In genomic region chr22:37848587-37849088, GRCh38 we compare ENCODE assay signal across 8 cellular contexts. TPM values are rescaled to one million over a fixed set of nuclear protein-coding genes. Genes with fewer than 3 reads are reported as not detected.
DNase-seq lines count a peak whose midpoint lies in the region; ATAC-seq, FAIRE-seq and TF ChIP-seq lines count a peak whose summit lies in the region.

No MANE protein-coding gene starts in this region.

- TF ChIP-seq CTCF in A549 (IDR thresholded peaks at IDR 0.05): no peak
- no peak for TF ChIP-seq CTCF in VCaP (conservative IDR thresholded peaks at IDR 0.05)

- CTCF ChIA-PET in A549 (lab: Yijun Ruan, JAX): interaction anchor here (3.0 kb wide), 1 partner anchor 31 kb away, joined by 10 read pairs; no protein-coding TSS in a partner anchor

- H3K18ac ChIP-seq in trophoblast cell (ENCODE audit: low read length): peak overlapping the region; percentile 27

- peak overlapping the region; percentile 50 for H2AK5ac ChIP-seq in trophoblast cell (ENCODE audit: low read length)

- in situ Hi-C loops in GM23248 (cut with MboI): no loop called here

- H4K20me1 ChIP-seq in GM23248 (ENCODE audit: insufficient read depth): no peaks in the 10 kb centered on the region

- peak overlapping the region; percentile 65 for H4K91ac ChIP-seq in trophoblast cell (ENCODE audit: low read depth, low read length)

- H3K79me2 ChIP-seq in GM23248 (ENCODE audit: insufficient read depth) (peaks cover 62% of the 10 kb centered on the region), trophoblast cell (ENCODE audit: control insufficient read depth, insufficient read depth, low read length, poor library complexity) (peaks cover 11% of the 10 kb centered on the region)

- H3K14ac ChIP-seq in trophoblast cell (ENCODE audit: low read length): peak overlapping the region; percentile 65

- H3K9me3 ChIP-seq in A549 (no peaks in the 10 kb centered on the region), GM23248 (ENCODE audit: low read depth) (no peaks in the 10 kb centered on the region), trophoblast cell (ENCODE audit: insufficient read depth, low read depth, low read length) (peaks cover 1% of the 10 kb centered on the region)

- H3K79me1 ChIP-seq in trophoblast cell (ENCODE audit: low read length): peaks cover 14% of the 10 kb centered on the region

- POLR2A ChIA-PET in A549 (lab: Yijun Ruan, JAX): no interaction called here

- H3K27me3 ChIP-seq in GM23248 (replicated peaks; ENCODE audit: insufficient read depth): no peaks in the 10 kb centered on the region
- H3K27me3 ChIP-seq in trophoblast cell (ENCODE audit: insufficient read depth, low read length): no peaks in the 10 kb centered on the region

- H2BK12ac ChIP-seq in trophoblast cell (ENCODE audit: low read length): no peak overlapping the region

- TF ChIP-seq EP300 in A549 (IDR thresholded peaks at IDR 0.05): no peak

- H3K4me1 ChIP-seq in A549: peaks cover 11% of the 10 kb centered on the region; the same call in 2 of the 3 replicates
- peaks cover 11% of the 10 kb centered on the region for H3K4me1 ChIP-seq in GM23248 (ENCODE audit: insufficient read depth)
- peaks cover 6 to 9% of the 10 kb centered on the region in 2 experiments for H3K4me1 ChIP-seq in trophoblast cell (ENCODE audit: control insufficient read depth in 1 of 2, insufficient read depth in 2 of 2, low read length in 2 of 2)

- H3K23ac ChIP-seq in trophoblast cell (ENCODE audit: low read length): no peak overlapping the region

- H3K9me2 ChIP-seq in GM23248 (ENCODE audit: insufficient read depth): no peaks in the 10 kb centered on the region

- H3K4me2 ChIP-seq in A549 (peak overlapping the region; percentile 59), GM23248 (ENCODE audit: unreplicated experiment) (peak overlapping the region; percentile 91), trophoblast cell (ENCODE audit: low read length) (peak overlapping the region; percentile 88)

- TF ChIP-seq POLR2A in A549 (IDR thresholded peaks at IDR 0.05; ENCODE audit: low read length): no peak

- peak overlapping the region; percentile 51 for H4K8ac ChIP-seq in trophoblast cell (ENCODE audit: low read depth, low read length)

- H2BK5ac ChIP-seq in trophoblast cell (ENCODE audit: low read depth, low read length, poor library complexity): no peak overlapping the region

- H2BK120ac ChIP-seq in trophoblast cell (ENCODE audit: insufficient read depth, low read length, poor library complexity): peak overlapping the region; percentile 21

- H3F3A ChIP-seq in GM23248 (ENCODE audit: insufficient read depth): peaks cover 14% of the 10 kb centered on the region

- ATAC-seq in A549: no peak; a peak in 2 of 6 replicates
- no peak for ATAC-seq in HG03439 (IDR thresholded peaks at IDR 0.05; ENCODE audit: unreplicated experiment)
- ATAC-seq in GM18870 (IDR thresholded peaks at IDR 0.05; ENCODE audit: unreplicated experiment): no peak
- no peak for ATAC-seq in HG03571 (IDR thresholded peaks at IDR 0.05; ENCODE audit: unreplicated experiment)

- H3K27ac ChIP-seq in A549 (peak overlapping the region; percentile 93 to 94), GM23248 (peak overlapping the region; percentile 90), VCaP (peak overlapping the region; percentile 86), trophoblast cell (ENCODE audit: low read depth, low read length) (peak overlapping the region; percentile 24)

- peaks cover 30% of the 10 kb centered on the region for H3K36me3 ChIP-seq in GM23248 (ENCODE audit: low read depth)
- peaks cover 18 to 22% of the 10 kb centered on the region in 2 experiments for H3K36me3 ChIP-seq in trophoblast cell (ENCODE audit: control insufficient read depth in 1 of 2, insufficient read depth in 2 of 2, low read length in 2 of 2)

- peak in 1 of 2 experiments; percentile 42 for DNase-seq in A549 (ENCODE audit: low read depth in 1 of 2, low spot score in 1 of 2)
- DNase-seq in GM23248: peak; percentile 76
- DNase-seq in fibroblast of peridontal ligament (ENCODE audit: extremely low read depth): peak; percentile 48
- DNase-seq in trophoblast cell: peak; percentile 42 to 70

- TF ChIP-seq RAD21 in A549 (conservative IDR thresholded peaks at IDR 0.05 in 1 of 2, IDR thresholded peaks at IDR 0.05 in 1 of 2): no peak

- H3K9ac ChIP-seq in GM23248 (peak overlapping the region; percentile 95), trophoblast cell (ENCODE audit: low read length) (peak overlapping the region; percentile 9)

- FAIRE-seq in A549 (lab: Jason Lieb, UNC): no peak

- peak overlapping the region; percentile 81 for H2AFZ ChIP-seq in GM23248
- H2AFZ ChIP-seq in trophoblast cell (ENCODE audit: insufficient read depth, low read length, poor library complexity): no peak overlapping the region

- WGBS in A549 (ENCODE audit: missing lambda C conversion rate): 35% methylated on average over 27 of the region's 27 CpGs
- WGBS in GM23248 (ENCODE audit: low coverage in 1 of 2, low lambda C conversion rate in 2 of 2, missing lambda C conversion rate in 2 of 2), 2 experiments: 33% methylated on average over 27 of the region's 27 CpGs
- WGBS in trophoblast cell (ENCODE audit: extremely low coverage, insufficient coverage, insufficient read length): no CpG with 5 or more reads among the region's 27 CpGs

- H3K4ac ChIP-seq in trophoblast cell (ENCODE audit: low read depth, low read length): no peak overlapping the region

- peak overlapping the region; percentile 50 for H4K12ac ChIP-seq in trophoblast cell (ENCODE audit: low read depth, low read length)

- H3K4me3 ChIP-seq in A549 (peak overlapping the region; percentile 86), GM23248 (peak overlapping the region; percentile 88), trophoblast cell (ENCODE audit: low read depth, low read length) (peak overlapping the region; percentile 92)

TF ChIP-seq in A549, 52 proteins besides CTCF, POLR2A, EP300 and RAD21 (continues in another document):
- 0 out of 5 replicates have a peak, but pooled peaks of 1 of the 2 experiments have one; percentile 0 for TF ChIP-seq JUN (IDR thresholded peaks at IDR 0.05)

RNA-seq across cellular contexts. Expression of gene EIF3L, which starts 0.6 kb away (rescaled TPM):
- polyA plus RNA-seq in A549 (2011; rRNA removed): 423 and 493 TPM in 2 replicates
- 206 and 272 TPM in 2 replicates for polyA plus RNA-seq in A549 (2012; cell fraction: cytosol; rRNA removed)
- polyA plus RNA-seq in A549 (2012; cell fraction: nucleus; rRNA removed): 133 and 171 TPM in 2 replicates
- 212 to 222 TPM (median 218 TPM) in 3 replicates for polyA plus RNA-seq in A549 (2017; fragmentation: RNase III; extraction: RNeasy Plus Mini Kit Qiagen cat#74134 plus additional on column Dnase treatment)
- polyA minus RNA-seq in A549 (2011; rRNA and poly(A)+ RNA removed): 412 and 554 TPM in 2 replicates
- total RNA-seq in GM23248 (2014; rRNA removed; shearing (Covaris generic)): 323 and 346 TPM in 2 replicates
- polyA plus RNA-seq in GM23248 (2016; fragmentation: Nextera tagmentation; extraction: Ambion mirVana): 201 and 206 TPM in 2 replicates
- 550 and 552 TPM in 2 replicates for polyA plus RNA-seq in trophoblast cell (2013)

RNA-seq across cellular contexts. Expression of gene ANKRD54, which starts 4.5 kb away (rescaled TPM):
- polyA plus RNA-seq in A549 (2011; rRNA removed) (13.2 and 15.2 TPM in 2 replicates), A549 (2017; fragmentation: RNase III; extraction: RNeasy Plus Mini Kit Qiagen cat#74134 plus additional on column Dnase treatment) (19.3 to 21.8 TPM (median 21.1 TPM) in 3 replicates), GM23248 (2016; fragmentation: Nextera tagmentation; extraction: Ambion mirVana) (21.6 and 21.8 TPM in 2 replicates)
- 27.2 and 35.3 TPM in 2 replicates for polyA plus RNA-seq in A549 (2012; cell fraction: cytosol; rRNA removed)
- polyA plus RNA-seq in A549 (2012; cell fraction: nucleus; rRNA removed): 50.3 and 76.5 TPM in 2 replicates
- 14.0 and 17.0 TPM in 2 replicates for polyA minus RNA-seq in A549 (2011; rRNA and poly(A)+ RNA removed)
- 31.0 and 58.0 TPM in 2 replicates for total RNA-seq in GM23248 (2014; rRNA removed; shearing (Covaris generic))
- polyA plus RNA-seq in trophoblast cell (2013): 12.6 and 12.9 TPM in 2 replicates

RNA-seq across cellular contexts. Expression of gene GALR3, which starts 25.5 kb away (rescaled TPM):
- polyA plus RNA-seq in A549 (2011; rRNA removed) (not detected in 2 replicates), A549 (2017; fragmentation: RNase III; extraction: RNeasy Plus Mini Kit Qiagen cat#74134 plus additional on column Dnase treatment) (not detected in 3 replicates), GM23248 (2016; fragmentation: Nextera tagmentation; extraction: Ambion mirVana) (not detected in 2 replicates)
- not detected in 2 replicates for polyA plus RNA-seq in A549 (2012; cell fraction: cytosol; rRNA removed)
- polyA plus RNA-seq in A549 (2012; cell fraction: nucleus; rRNA removed): 0.06 TPM in 1 of 2 replicates, not detected in the other
- polyA minus RNA-seq in A549 (2011; rRNA and poly(A)+ RNA removed): not detected in 2 replicates
- not detected in 2 replicates for total RNA-seq in GM23248 (2014; rRNA removed; shearing (Covaris generic))
- polyA plus RNA-seq in trophoblast cell (2013): not detected in 2 replicates

RNA-seq across cellular contexts. Expression of gene GCAT, which starts 40.9 kb away (rescaled TPM):
- polyA plus RNA-seq in A549 (2011; rRNA removed) (1.2 and 1.3 TPM in 2 replicates), A549 (2017; fragmentation: RNase III; extraction: RNeasy Plus Mini Kit Qiagen cat#74134 plus additional on column Dnase treatment) (2.1 to 3.1 TPM (median 2.6 TPM) in 3 replicates), GM23248 (2016; fragmentation: Nextera tagmentation; extraction: Ambion mirVana) (31.5 and 35.9 TPM in 2 replicates)
- 3.2 and 4.8 TPM in 2 replicates for polyA plus RNA-seq in A549 (2012; cell fraction: cytosol; rRNA removed)
- polyA plus RNA-seq in A549 (2012; cell fraction: nucleus; rRNA removed): 5.1 and 6.7 TPM in 2 replicates
- 2.2 and 3.6 TPM in 2 replicates for polyA minus RNA-seq in A549 (2011; rRNA and poly(A)+ RNA removed)
- total RNA-seq in GM23248 (2014; rRNA removed; shearing (Covaris generic)): 36.1 and 73.7 TPM in 2 replicates
- 15.3 and 16.1 TPM in 2 replicates for polyA plus RNA-seq in trophoblast cell (2013)

RNA-seq across cellular contexts. Expression of gene MICALL1, which starts 57.5 kb away (rescaled TPM):
- 10.4 and 11.1 TPM in 2 replicates for polyA plus RNA-seq in A549 (2011; rRNA removed)
- polyA plus RNA-seq in A549 (2012; cell fraction: cytosol; rRNA removed): 8.1 and 13.2 TPM in 2 replicates
- 18.0 and 23.4 TPM in 2 replicates for polyA plus RNA-seq in A549 (2012; cell fraction: nucleus; rRNA removed)
- polyA plus RNA-seq in A549 (2017; fragmentation: RNase III; extraction: RNeasy Plus Mini Kit Qiagen cat#74134 plus additional on column Dnase treatment): 16.1 to 19.0 TPM (median 18.6 TPM) in 3 replicates
- 18.0 and 19.1 TPM in 2 replicates for polyA minus RNA-seq in A549 (2011; rRNA and poly(A)+ RNA removed)
- 41.4 and 46.0 TPM in 2 replicates for total RNA-seq in GM23248 (2014; rRNA removed; shearing (Covaris generic))
- 7.5 and 8.0 TPM in 2 replicates for polyA plus RNA-seq in GM23248 (2016; fragmentation: Nextera tagmentation; extraction: Ambion mirVana)
- polyA plus RNA-seq in trophoblast cell (2013): 103 and 108 TPM in 2 replicates

Comparison
In these comparisons a context has a peak if more than half of its experiments do, and no peak if none do; other contexts are left out.
1. H3K27ac ChIP-seq: peak in every context shown above with its lines; median percentile 94 in A549; 90 in GM23248; 86 in VCaP; 24 in trophoblast cell.